19 cellular contexts compared by ENCODE assay signal in the genomic region with DNA sequence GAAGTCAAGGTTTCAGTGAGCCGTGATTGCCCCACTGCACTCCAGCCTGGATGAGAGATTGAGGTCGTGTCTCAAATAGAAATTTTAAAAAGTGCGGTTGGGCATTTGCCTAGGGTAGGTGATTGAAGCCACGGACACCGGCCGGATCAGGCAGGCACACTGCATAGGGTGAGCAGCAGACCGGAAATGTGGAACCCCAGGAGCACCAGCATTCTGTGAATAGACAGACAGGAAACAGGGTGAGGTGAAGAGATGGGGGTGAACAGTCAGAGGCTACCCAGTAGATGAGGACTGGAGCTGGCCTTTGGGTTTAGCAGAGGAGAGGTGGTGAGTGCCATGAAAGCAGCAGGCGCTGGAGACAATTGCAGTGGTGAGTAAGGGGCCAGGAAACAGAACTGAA. TPM values are rescaled to one million over a fixed set of nuclear protein-coding genes. Genes with fewer than 3 reads are reported as not detected.
A peak's percentile ranks its signal among the peaks of the same experiment; 100 is the strongest.
DNase-seq lines count a peak whose midpoint lies in the region; ATAC-seq and TF ChIP-seq lines count a peak whose summit lies in the region.
"Had no signal": no experiment of that assay in that cellular context is flagged by ENCODE, and none has a peak within 500 bp of the region (broad histone marks: within the 10 kb centered on the region; RNA-seq: fewer than 3 reads in every experiment).

No MANE protein-coding gene starts in this region.

- BruUV-seq in A673 (replicated peaks; lab: Mats Ljungman, UMichigan): no TSS peak

- H3K18ac ChIP-seq in mesendoderm (ENCODE audit: low read length): no peak overlapping the region

- H3K4me1 ChIP-seq in A673 (ENCODE audit: insufficient read depth, low read length, poor library complexity, severe bottlenecking): no peaks in the 10 kb centered on the region
- H3K4me1 ChIP-seq in mesendoderm (ENCODE audit: control insufficient read depth, low read depth, low read length): peaks cover 15% of the 10 kb centered on the region
- H3K4me1 ChIP-seq in smooth muscle cell (ENCODE audit: low read depth): no peaks in the 10 kb centered on the region

- in situ Hi-C loops in G401 (cut with HindIII; ENCODE audit: low sequenced_read_pairs): no loop called here

- CTCF ChIA-PET in A673 (lab: Charles Lee): no interaction called here

- intact Hi-C loops in A673 (cut with micrococcal nuclease; ENCODE audit: unreplicated experiment): no loop called here

- peak overlapping the region; percentile 32 for H3K27ac ChIP-seq in A673 (ENCODE audit: low read depth, low read length, poor library complexity, severe bottlenecking)
- peak overlapping the region; percentile 70 for H3K27ac ChIP-seq in HL-60 (replicated peaks)
- H3K27ac ChIP-seq in mesendoderm (ENCODE audit: low read depth, low read length): no peak overlapping the region
- H3K27ac ChIP-seq in smooth muscle cell (ENCODE audit: low read depth): no peak overlapping the region
- H3K27ac ChIP-seq: stomach had no signal

- H2AFZ ChIP-seq in smooth muscle cell (ENCODE audit: low read depth): no peak overlapping the region

- H3K27me3 ChIP-seq in A673 (replicated peaks; ENCODE audit: insufficient read depth, low read depth, low read length, poor library complexity) (no peaks in the 10 kb centered on the region), HL-60 (ENCODE audit: insufficient read depth, poor library complexity, severe bottlenecking) (no peaks in the 10 kb centered on the region), mesendoderm (ENCODE audit: insufficient read depth, low read length, poor library complexity) (no peaks in the 10 kb centered on the region), smooth muscle cell (ENCODE audit: low read depth) (no peaks in the 10 kb centered on the region)
- H3K27me3 ChIP-seq: heart right ventricle, stomach had no signal

- DNase-seq in A673 (ENCODE audit: low spot score): no peak
- peak in 1 of 2 experiments; percentile 15 for DNase-seq in HL-60 (ENCODE audit: low read depth in 1 of 2, low spot score in 1 of 2)
- peak; percentile 36 for DNase-seq in UCSD-AML1 (lab: John Stamatoyannopoulos, UW; ENCODE audit: unreplicated experiment)
- DNase-seq in mesendoderm: peak; percentile 31
- no peak for DNase-seq in smooth muscle cell (lab: John Stamatoyannopoulos, UW; ENCODE audit: unreplicated experiment)
- DNase-seq in G401 (ENCODE audit: low spot score): no peak
- DNase-seq: activated effector memory CD4-positive, alpha-beta T cell treated with Interleukin-2 at 50 U/mL for 16 hours; caudate nucleus; effector CD4-positive, alpha-beta T cell; heart right ventricle; MM.1S; NCI-H2029; NCI-H524 treated with DMSO at 0.1 percent for 48 hours; nucleus accumbens; right cardiac atrium; SK-N-SH; stomach had no signal

- no peaks in the 10 kb centered on the region for H3K9me3 ChIP-seq in A673 (ENCODE audit: low read depth, low read length, poor library complexity, severe bottlenecking)
- no peaks in the 10 kb centered on the region for H3K9me3 ChIP-seq in smooth muscle cell (replicated peaks; ENCODE audit: low read depth)
- H3K9me3 ChIP-seq: heart right ventricle, SK-N-SH, stomach had no signal

- H3K79me2 ChIP-seq in mesendoderm (ENCODE audit: control insufficient read depth, insufficient read depth, low read length): peaks cover 34% of the 10 kb centered on the region
- peaks cover 37% of the 10 kb centered on the region for H3K79me2 ChIP-seq in smooth muscle cell (ENCODE audit: low read depth)

- H3K23ac ChIP-seq in mesendoderm (ENCODE audit: low read length): no peak overlapping the region

- peaks cover 32% of the 10 kb centered on the region for H3K79me1 ChIP-seq in mesendoderm (ENCODE audit: low read length)

- no CpG with 5 or more reads among the region's 8 CpGs for WGBS in mesendoderm (ENCODE audit: extremely low coverage, insufficient coverage, low lambda C conversion rate)
- 90% methylated on average over 8 of the region's 8 CpGs for WGBS in smooth muscle cell (ENCODE audit: low lambda C conversion rate)

- H3F3A ChIP-seq in smooth muscle cell (ENCODE audit: low read depth): no peaks in the 10 kb centered on the region

- peaks cover 86% of the 10 kb centered on the region for H4K20me1 ChIP-seq in smooth muscle cell (ENCODE audit: low read depth)

- H3K4me3 ChIP-seq in A673 (ENCODE audit: low read depth, low read length, poor library complexity, severe bottlenecking) (no peak overlapping the region), HL-60 (replicated peaks; ENCODE audit: insufficient read depth, low read length) (peak overlapping the region; percentile 53), mesendoderm (ENCODE audit: low read length) (no peak overlapping the region), smooth muscle cell (no peak overlapping the region)
- H3K4me3 ChIP-seq: heart right ventricle, stomach had no signal

- no peak overlapping the region for H3K4me2 ChIP-seq in mesendoderm (ENCODE audit: low read length)
- no peak overlapping the region for H3K4me2 ChIP-seq in smooth muscle cell
- H3K4me2 ChIP-seq: SK-N-SH had no signal

- H2BK15ac ChIP-seq in mesendoderm (replicated peaks; ENCODE audit: low read depth): no peak overlapping the region

- ATAC-seq in GM19397 (IDR thresholded peaks at IDR 0.05; ENCODE audit: unreplicated experiment): no peak
- no peak for ATAC-seq in HG03025 (IDR thresholded peaks at IDR 0.05; ENCODE audit: low FRiP score, unreplicated experiment)
- ATAC-seq: heart right ventricle had no signal

- POLR2A ChIA-PET in A673 (lab: Charles Lee; ENCODE audit: low non-redundant PET): no interaction called here

- no peak overlapping the region for H2BK120ac ChIP-seq in mesendoderm (ENCODE audit: low read depth, low read length)

- TF ChIP-seq CTCF in A673 (conservative IDR thresholded peaks at IDR 0.05; ENCODE audit: low read depth, low read length) (no peak), HL-60 (IDR thresholded peaks at IDR 0.05; ENCODE audit: insufficient read depth, low read length) (no peak), smooth muscle cell (IDR thresholded peaks at IDR 0.05; ENCODE audit: borderline replicate concordance, insufficient read depth, poor library complexity, severe bottlenecking) (no peak)

- no peak overlapping the region for H4K8ac ChIP-seq in mesendoderm (ENCODE audit: low read depth, low read length)

- H2AK5ac ChIP-seq in mesendoderm (ENCODE audit: low read length): no peak overlapping the region

- no peak overlapping the region for H2BK5ac ChIP-seq in mesendoderm (ENCODE audit: low read length)

- no peak overlapping the region for H3K56ac ChIP-seq in mesendoderm (ENCODE audit: low read length)

- no peak overlapping the region for H4K5ac ChIP-seq in mesendoderm (ENCODE audit: low read length)

- H3K9ac ChIP-seq in mesendoderm (ENCODE audit: low read length) (no peak overlapping the region), smooth muscle cell (ENCODE audit: low read depth) (no peak overlapping the region)
- H3K9ac ChIP-seq: SK-N-SH had no signal

- H3K4ac ChIP-seq in mesendoderm (ENCODE audit: low read depth, low read length): no peak overlapping the region

- H3K36me3 ChIP-seq in A673 (ENCODE audit: insufficient read depth, low read length, poor library complexity, severe bottlenecking) (no peaks in the 10 kb centered on the region), mesendoderm (ENCODE audit: control insufficient read depth, insufficient read depth, low read length) (peaks cover 2% of the 10 kb centered on the region), smooth muscle cell (ENCODE audit: low read depth) (no peaks in the 10 kb centered on the region)

RNA-seq across cellular contexts. Expression of gene PPFIA1, which starts 43.5 kb away (rescaled TPM):
- total RNA-seq in A673 (2021): 104 and 113 TPM in 2 replicates
- 43.8 TPM for polyA plus RNA-seq in mesendoderm (2013, experiment 1 of 2)
- 45.8 TPM for polyA plus RNA-seq in mesendoderm (2013, experiment 2 of 2)
- 31.5 and 48.2 TPM in 2 replicates for total RNA-seq in smooth muscle cell
- polyA plus RNA-seq in smooth muscle cell: 23.8 and 33.8 TPM in 2 replicates
- total RNA-seq in G401 (2014; rRNA removed; shearing (Covaris generic)): 29.7 and 45.9 TPM in 2 replicates

Comparison
In these comparisons a context has a peak if more than half of its experiments do, and no peak if none do; other contexts are left out.
1. DNase-seq: peak in UCSD-AML1 (single experiment) and mesendoderm (single experiment); none in A673 (single experiment), smooth muscle cell (single experiment) and G401 (single experiment).
2. H3K27ac ChIP-seq: peak in A673 (single experiment) and HL-60 (single experiment); none in mesendoderm (single experiment) and smooth muscle cell (single experiment).